In the genomic region with DNA sequence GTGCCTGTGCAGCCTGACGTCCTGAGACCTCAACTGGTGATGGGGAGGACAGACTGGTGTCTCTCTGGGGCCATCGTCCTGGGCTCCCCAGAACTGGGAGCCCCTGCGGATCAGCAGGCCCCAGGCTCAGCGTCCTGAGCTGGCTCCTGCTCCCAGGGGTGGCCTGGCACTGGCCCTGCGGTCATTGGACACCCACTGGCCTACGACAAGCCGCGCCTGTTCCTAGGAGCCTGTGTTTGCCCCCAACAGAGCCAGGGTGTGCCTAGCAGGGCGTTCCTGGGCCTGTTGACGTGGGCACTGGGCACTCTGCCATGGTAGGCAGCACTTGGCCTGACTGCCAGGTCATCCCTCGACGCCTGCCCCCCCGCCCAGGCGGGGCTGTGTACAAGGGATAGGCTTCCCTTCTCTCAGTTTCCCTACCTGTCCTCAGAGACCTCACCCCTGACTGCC, we compare ENCODE assay signal across 12 cellular contexts. TPM values are rescaled to one million over a fixed set of nuclear protein-coding genes. Genes with fewer than 3 reads are reported as not detected.
DNase-seq lines count a peak whose midpoint lies in the region; ATAC-seq and TF ChIP-seq lines count a peak whose summit lies in the region.
"Had no signal": no experiment of that assay in that cellular context is flagged by ENCODE, and none has a peak within 500 bp of the region (broad histone marks: within the 10 kb centered on the region; RNA-seq: fewer than 3 reads in every experiment).

No MANE protein-coding gene starts in this region.

- H3K4me1 ChIP-seq in tibial artery, result peaks cover 20 to 92% (median 79%) of the 10 kb centered on the region in 4 donors

- no peak for TF ChIP-seq POLR2A in erythroblast (IDR thresholded peaks at IDR 0.05; ENCODE audit: low read length)

- no peak for TF ChIP-seq CTCF in coronary artery (IDR thresholded peaks at IDR 0.05)
- no peak for TF ChIP-seq CTCF in tibial artery (IDR thresholded peaks at IDR 0.05)

- intact Hi-C loops in left colon (cut with DNase I, micrococcal nuclease), result no loop called here
- intact Hi-C loops in tibial artery (cut with DNase I; ENCODE audit: low total_unique reads), result no loop called here

- DNase-seq in coronary artery (ENCODE audit: low spot score) (peak; percentile 92), left colon (peak; percentile 91 to 93), tibial artery (peak; percentile 83 to 98), GM19240 (ENCODE audit: insufficient read length, low spot score) (no peak), NCI-H1417 (lab: John Stamatoyannopoulos, UW) (no peak), erythroblast (lab: John Stamatoyannopoulos, UW) (no peak)
- DNase-seq: activated CD4-positive, alpha-beta T cell treated with anti-CD3 and anti-CD28 coated beads, Interleukin-2, amount 50 U/mL, for 1 hour; activated effector memory CD4-positive, alpha-beta T cell treated with Interleukin-2 at 50 U/mL for 16 hours; NCI-H1694 treated with DMSO at 0.1 percent for 48 hours; T-helper 17 cell had no signal

- no peak for TF ChIP-seq RAD21 in Ishikawa (IDR thresholded peaks at IDR 0.05; ENCODE audit: low read depth)

- peak overlapping the region; percentile 73 to 94 for H3K27ac ChIP-seq in coronary artery
- peak overlapping the region; percentile 97 to 98 for H3K27ac ChIP-seq in tibial artery

- TF ChIP-seq EP300 in Ishikawa (IDR thresholded peaks at IDR 0.05; ENCODE audit: borderline replicate concordance), result no peak

- H3K36me3 ChIP-seq in tibial artery, result no peaks in the 10 kb centered on the region

- ATAC-seq in left colon (peak; percentile 84), GM19467 (IDR thresholded peaks at IDR 0.05; ENCODE audit: unreplicated experiment) (no peak)
- ATAC-seq: T-helper 17 cell had no signal

- no peaks in the 10 kb centered on the region for H3K9me3 ChIP-seq in tibial artery

- no peak overlapping the region for H3K4me3 ChIP-seq in coronary artery
- no peak overlapping the region for H3K4me3 ChIP-seq in tibial artery

- no peaks in the 10 kb centered on the region for H3K27me3 ChIP-seq in tibial artery

TF ChIP-seq in Ishikawa, 13 proteins besides CTCF, POLR2A, EP300 and RAD21:
- peak; percentile 67 for TF ChIP-seq NFIC (IDR thresholded peaks at IDR 0.05)
- TF ChIP-seq, protein P1, sequence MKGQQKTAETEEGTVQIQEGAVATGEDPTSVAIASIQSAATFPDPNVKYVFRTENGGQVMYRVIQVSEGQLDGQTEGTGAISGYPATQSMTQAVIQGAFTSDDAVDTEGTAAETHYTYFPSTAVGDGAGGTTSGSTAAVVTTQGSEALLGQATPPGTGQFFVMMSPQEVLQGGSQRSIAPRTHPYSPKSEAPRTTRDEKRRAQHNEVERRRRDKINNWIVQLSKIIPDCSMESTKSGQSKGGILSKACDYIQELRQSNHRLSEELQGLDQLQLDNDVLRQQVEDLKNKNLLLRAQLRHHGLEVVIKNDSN (IDR thresholded peaks at IDR 0.05), result no peak
- no peak for TF ChIP-seq TAF1 (IDR thresholded peaks at IDR 0.05; ENCODE audit: low read depth)
- TF ChIP-seq TCF12 (IDR thresholded peaks at IDR 0.05; ENCODE audit: low read depth), result peak; percentile 46; the same call in 1 of the 2 replicates
- TF ChIP-seq CREB1 (IDR thresholded peaks at IDR 0.05; ENCODE audit: low read depth), result peak; percentile 24; the same call in 1 of the 2 replicates

RNA-seq across cellular contexts. Expression of gene ADSS1, which starts 8.4 kb away (rescaled TPM):
- total RNA-seq in left colon, result 1 to 10 TPM; 3.3 to 4.4 TPM

RNA-seq across cellular contexts. Expression of gene SIVA1, which starts 20.6 kb away (rescaled TPM):
- total RNA-seq in left colon, result 10 to 100 TPM; 53.2 to 59.3 TPM

RNA-seq across cellular contexts. Expression of gene INF2, which starts 43.0 kb away (rescaled TPM):
- total RNA-seq in left colon, result 100 to 1,000 TPM; 187 to 203 TPM

Comparison
In these comparisons a context has a peak if more than half of its experiments do, and no peak if none do; other contexts are left out.
1. DNase-seq: peak in coronary artery (single experiment), left colon (2 of 2) and tibial artery (2 of 2); none in GM19240 (single experiment), NCI-H1417 (0 of 3) and erythroblast (0 of 2).